Comparison of ENCODE assay signal across 8 cellular contexts in the genomic region with DNA sequence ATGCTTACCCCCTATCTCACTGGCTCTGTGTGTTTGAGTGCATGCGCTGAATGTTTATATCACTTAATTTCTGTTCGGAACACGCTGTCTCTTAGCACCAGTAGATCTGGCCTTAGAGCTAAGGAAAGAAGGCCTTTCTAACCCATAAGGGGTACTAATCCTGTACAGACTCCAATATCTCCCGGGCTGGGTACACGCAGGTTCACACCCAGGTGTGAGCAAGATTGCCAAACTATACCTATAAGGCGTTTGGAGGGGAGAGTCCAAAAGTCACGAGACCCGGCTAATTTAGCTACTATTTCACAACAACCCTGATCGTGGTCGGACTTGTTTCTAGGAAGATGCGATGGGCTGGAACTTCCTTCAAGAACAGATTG. TPM values are rescaled to one million over a fixed set of nuclear protein-coding genes. Genes with fewer than 3 reads are reported as not detected.
DNase-seq lines count a peak whose midpoint lies in the region; ATAC-seq, FAIRE-seq and TF ChIP-seq lines count a peak whose summit lies in the region.

No MANE protein-coding gene starts in this region.

- peak overlapping the region; percentile 77 to 88 for H3K4me2 ChIP-seq in H1 (ENCODE audit: insufficient read depth in 1 of 2, low read depth in 2 of 2, low read length in 2 of 2)

- H3K56ac ChIP-seq in H1 (replicated peaks; ENCODE audit: insufficient read length, low read depth, low read length) = no peak overlapping the region

- no peak for TF ChIP-seq EP300 in H1 (IDR thresholded peaks at IDR 0.05; ENCODE audit: borderline replicate concordance in 1 of 2, low read depth in 2 of 2, low read length in 2 of 2)

- no peak overlapping the region for H4K5ac ChIP-seq in H1 (ENCODE audit: insufficient read length, low read depth, low read length)

- H3K79me2 ChIP-seq in H1 (ENCODE audit: control insufficient read depth in 1 of 2, insufficient read depth in 2 of 2, low read length in 2 of 2) = peaks cover 8 to 39% of the 10 kb centered on the region in 2 experiments

- no peak overlapping the region for H2BK20ac ChIP-seq in H1 (ENCODE audit: low read length)

- H2AK5ac ChIP-seq in H1 (ENCODE audit: low read depth, low read length) = no peak overlapping the region

- H3K9ac ChIP-seq in H1 (replicated peaks in 1 of 4; ENCODE audit: extremely low read depth in 1 of 4, low read depth in 3 of 4, low read length in 3 of 4) = peak overlapping the region in 3 of 4 experiments; percentile 45 to 78 (median 61); a peak in 5 of 7 replicates

- no peaks in the 10 kb centered on the region for H4K20me1 ChIP-seq in H1 (replicated peaks in 1 of 2; ENCODE audit: control insufficient read depth in 1 of 2, insufficient read depth in 2 of 2, low read length in 2 of 2)

- H3K18ac ChIP-seq in H1 (ENCODE audit: extremely low read depth, low read length) = no peak overlapping the region

- H3K27ac Mint-ChIP-seq in activated T-cell treated with anti-CD3 and anti-CD28 coated beads, Interleukin-2, amount 50 U/mL, for 24 hours = peak overlapping the region; percentile 96
- peak overlapping the region; percentile 82 for H3K27ac Mint-ChIP-seq in osteocyte (ENCODE audit: unreplicated experiment)

- no peak overlapping the region for H3K14ac ChIP-seq in H1 (ENCODE audit: insufficient read length)

- POLR2A ChIA-PET in H1 (lab: Charles Lee; ENCODE audit: partially characterized antibody) = interaction anchor here (0.6 to 1.8 kb wide), 3 partner anchors 10 to 680 kb away, joined by 3 to 5 read pairs (median 3); no protein-coding TSS in a partner anchor

- no peak overlapping the region for H3K23ac ChIP-seq in H1 (ENCODE audit: insufficient read length)

- H3K27me3 ChIP-seq in H1 (replicated peaks in 1 of 4; ENCODE audit: control insufficient read depth in 3 of 4, extremely low read depth in 1 of 4, insufficient read depth in 3 of 4, low read length in 3 of 4) = no peaks in the 10 kb centered on the region

- H3K4me3 ChIP-seq in H1 (ENCODE audit: extremely low read depth in 1 of 4, insufficient read depth in 2 of 4, low read depth in 3 of 4, low read length in 4 of 4) = peak overlapping the region; percentile 81 to 95 (median 86)

- no peak for ATAC-seq in HG03520 (IDR thresholded peaks at IDR 0.05; ENCODE audit: unreplicated experiment)

- H3K4me1 ChIP-seq in H1 (replicated peaks in 1 of 4; ENCODE audit: control insufficient read depth in 3 of 4, insufficient read depth in 4 of 4, low read length in 3 of 4) = peaks cover 0 to 2% (median 1%) of the 10 kb centered on the region in 4 experiments; a peak in 2 of 7 replicates

- H2BK120ac ChIP-seq in H1 (replicated peaks; ENCODE audit: low read depth, low read length) = no peak overlapping the region

- no peak for DNase-seq in activated T-cell treated with anti-CD3 and anti-CD28 coated beads, Interleukin-2, amount 50 U/mL, for 24 hours
- DNase-seq in activated T-cell treated with anti-CD3 and anti-CD28 coated beads for 4 hours = no peak
- peak; percentile 3 for DNase-seq in NCI-H226
- no peak for DNase-seq in H1 (ENCODE audit: low read depth in 1 of 2, low spot score in 2 of 2)
- no peak for DNase-seq in osteocyte (ENCODE audit: extremely low spot score, unreplicated experiment)
- DNase-seq in NCI-H524 treated with DMSO at 0.1 percent for 48 hours (lab: John Stamatoyannopoulos, UW) = no peak
- no peak for DNase-seq in HTR-8/SVneo (ENCODE audit: insufficient read length, low spot score)

- H2AFZ ChIP-seq in H1 (ENCODE audit: low read length) = peak overlapping the region; percentile 85

- peak overlapping the region; percentile 99 for H3K4me3 Mint-ChIP-seq in activated T-cell treated with anti-CD3 and anti-CD28 coated beads, Interleukin-2, amount 50 U/mL, for 24 hours
- H3K4me3 Mint-ChIP-seq in osteocyte (ENCODE audit: unreplicated experiment) = peak overlapping the region; percentile 95

- H3K36me3 Mint-ChIP-seq in activated T-cell treated with anti-CD3 and anti-CD28 coated beads, Interleukin-2, amount 50 U/mL, for 24 hours (ENCODE audit: low read depth) = peaks cover 45% of the 10 kb centered on the region
- no peaks in the 10 kb centered on the region for H3K36me3 Mint-ChIP-seq in osteocyte (ENCODE audit: unreplicated experiment)

- CTCF ChIA-PET in H1 (lab: Charles Lee; ENCODE audit: partially characterized antibody) = interaction anchor here (0.8 to 1.2 kb wide), 2 partner anchors 28 to 165 kb away, joined by 3 to 6 read pairs; no protein-coding TSS in a partner anchor

- peaks cover 10% of the 10 kb centered on the region for H3K79me1 ChIP-seq in H1 (ENCODE audit: low read depth, low read length)

- H4K91ac ChIP-seq in H1 (replicated peaks; ENCODE audit: insufficient read length, low read length) = peak overlapping the region; percentile 65

- H3K27me3 Mint-ChIP-seq in activated T-cell treated with anti-CD3 and anti-CD28 coated beads, Interleukin-2, amount 50 U/mL, for 24 hours = no peaks in the 10 kb centered on the region
- H3K27me3 Mint-ChIP-seq in osteocyte (ENCODE audit: unreplicated experiment) = peaks cover 7% of the 10 kb centered on the region

- H3K36me3 ChIP-seq in H1 (ENCODE audit: control insufficient read depth in 2 of 4, insufficient read depth in 4 of 4, low read length in 3 of 4) = peaks cover 0 to 6% (median 0%) of the 10 kb centered on the region in 4 experiments; a peak in 1 of 8 replicates

- TF ChIP-seq CTCF in H1 (IDR thresholded peaks at IDR 0.05; ENCODE audit: control extremely low read depth in 1 of 3, insufficient read depth in 1 of 3, low read depth in 1 of 3, low read length in 3 of 3) (no peak), osteocyte (IDR thresholded peaks at IDR 0.05) (no peak)

- TF ChIP-seq POLR2A in H1 (IDR thresholded peaks at IDR 0.05; ENCODE audit: control extremely low read depth in 1 of 2, low read depth in 2 of 2, low read length in 2 of 2) = no peak

- no peaks in the 10 kb centered on the region for H3K9me3 ChIP-seq in H1 (ENCODE audit: insufficient read depth in 2 of 2, low read depth in 1 of 2, low read length in 1 of 2)

- H3K23me2 ChIP-seq in H1 (ENCODE audit: low read depth, low read length) = peaks cover 8% of the 10 kb centered on the region; the same call in 1 of the 2 replicates

- no peaks in the 10 kb centered on the region for H3K9me3 Mint-ChIP-seq in activated T-cell treated with anti-CD3 and anti-CD28 coated beads, Interleukin-2, amount 50 U/mL, for 24 hours
- H3K9me3 Mint-ChIP-seq in osteocyte (ENCODE audit: unreplicated experiment) = no peaks in the 10 kb centered on the region

- H3K27ac ChIP-seq in H1 (ENCODE audit: low read depth, low read length) = no peak overlapping the region

- FAIRE-seq in H1 (lab: Jason Lieb, UNC) = no peak
- no peak for FAIRE-seq in HTR-8/SVneo (lab: Jason Lieb, UNC)

- no peak overlapping the region for H2BK15ac ChIP-seq in H1 (ENCODE audit: low read length)

- H4K8ac ChIP-seq in H1 (ENCODE audit: extremely low read depth, insufficient read depth, low read length) = peak overlapping the region; percentile 81; the same call in 1 of the 2 replicates

- TF ChIP-seq RAD21 in H1 (IDR thresholded peaks at IDR 0.05 in 1 of 2, conservative IDR thresholded peaks at IDR 0.05 in 1 of 2; ENCODE audit: low read depth in 2 of 2, low read length in 2 of 2) = no peak

- 31% methylated on average over 11 of the region's 11 CpGs; no CpG with 5 or more reads in 1 of the 2 experiments for WGBS in H1 (ENCODE audit: extremely low coverage in 1 of 2, insufficient coverage in 1 of 2, insufficient read length in 1 of 2, insufficient replicate concordance in 2 of 2, low coverage in 1 of 2, low lambda C conversion rate in 2 of 2, missing lambda C conversion rate in 1 of 2), 2 experiments

- peak overlapping the region; percentile 69 for H3K4ac ChIP-seq in H1 (replicated peaks; ENCODE audit: insufficient read length, low read depth, low read length)

- H2BK12ac ChIP-seq in H1 (ENCODE audit: low read depth, low read length) = no peak overlapping the region

- H2BK5ac ChIP-seq in H1 (ENCODE audit: low read depth, low read length) = peak overlapping the region; percentile 91; the same call in 1 of the 2 replicates

- peaks cover 40% of the 10 kb centered on the region for H3K4me1 Mint-ChIP-seq in activated T-cell treated with anti-CD3 and anti-CD28 coated beads, Interleukin-2, amount 50 U/mL, for 24 hours (ENCODE audit: low read depth)
- H3K4me1 Mint-ChIP-seq in osteocyte (ENCODE audit: unreplicated experiment) = peaks cover 20% of the 10 kb centered on the region

TF ChIP-seq in H1, 55 proteins besides CTCF, POLR2A, EP300 and RAD21:
- TF ChIP-seq BRCA1 (IDR thresholded peaks at IDR 0.05; ENCODE audit: low read depth, low read length) = no peak
- TF ChIP-seq CEBPB (IDR thresholded peaks at IDR 0.05; ENCODE audit: low read depth, low read length) = peak; percentile 41; the same call in 1 of the 2 replicates

RNA-seq across cellular contexts. Expression of a gene that starts 0.7 kb away (rescaled TPM):
- 18.2 and 21.3 TPM in 2 replicates for total RNA-seq in H1 (2021; fragmentation: NEBNext Ultra II Directional; extraction: Animal tissue kit (Norgen Biotek cat#: 25700))
- polyA plus RNA-seq in H1 (2011; rRNA removed) = 14.3 and 26.0 TPM in 2 replicates
- 16.5 TPM for polyA plus RNA-seq in H1 (2011; cell fraction: cytosol; rRNA removed)
- polyA plus RNA-seq in H1 (2011; cell fraction: nucleus; rRNA removed) = 16.6 TPM
- 11.1 to 15.8 TPM (median 12.7 TPM) in 4 replicates for polyA plus RNA-seq in H1 (2012, experiment 1 of 2)
- polyA plus RNA-seq in H1 (2012, experiment 2 of 2) = 4.0 TPM
- polyA plus RNA-seq in H1 (2013, experiment 1 of 2) = 12.6 TPM
- polyA plus RNA-seq in H1 (2013, experiment 2 of 2) = 12.1 TPM
- polyA minus RNA-seq in H1 (2011; rRNA and poly(A)+ RNA removed) = 20.6 and 29.8 TPM in 2 replicates
- 5.3 TPM for polyA minus RNA-seq in H1 (2011; cell fraction: cytosol; rRNA and poly(A)+ RNA removed)
- 13.6 TPM for polyA minus RNA-seq in H1 (2011; cell fraction: nucleus; rRNA and poly(A)+ RNA removed)
- total RNA-seq in osteocyte = 3.4 and 3.8 TPM in 2 replicates
